ENCODE assay signal across 1 cellular context in the genomic region with DNA sequence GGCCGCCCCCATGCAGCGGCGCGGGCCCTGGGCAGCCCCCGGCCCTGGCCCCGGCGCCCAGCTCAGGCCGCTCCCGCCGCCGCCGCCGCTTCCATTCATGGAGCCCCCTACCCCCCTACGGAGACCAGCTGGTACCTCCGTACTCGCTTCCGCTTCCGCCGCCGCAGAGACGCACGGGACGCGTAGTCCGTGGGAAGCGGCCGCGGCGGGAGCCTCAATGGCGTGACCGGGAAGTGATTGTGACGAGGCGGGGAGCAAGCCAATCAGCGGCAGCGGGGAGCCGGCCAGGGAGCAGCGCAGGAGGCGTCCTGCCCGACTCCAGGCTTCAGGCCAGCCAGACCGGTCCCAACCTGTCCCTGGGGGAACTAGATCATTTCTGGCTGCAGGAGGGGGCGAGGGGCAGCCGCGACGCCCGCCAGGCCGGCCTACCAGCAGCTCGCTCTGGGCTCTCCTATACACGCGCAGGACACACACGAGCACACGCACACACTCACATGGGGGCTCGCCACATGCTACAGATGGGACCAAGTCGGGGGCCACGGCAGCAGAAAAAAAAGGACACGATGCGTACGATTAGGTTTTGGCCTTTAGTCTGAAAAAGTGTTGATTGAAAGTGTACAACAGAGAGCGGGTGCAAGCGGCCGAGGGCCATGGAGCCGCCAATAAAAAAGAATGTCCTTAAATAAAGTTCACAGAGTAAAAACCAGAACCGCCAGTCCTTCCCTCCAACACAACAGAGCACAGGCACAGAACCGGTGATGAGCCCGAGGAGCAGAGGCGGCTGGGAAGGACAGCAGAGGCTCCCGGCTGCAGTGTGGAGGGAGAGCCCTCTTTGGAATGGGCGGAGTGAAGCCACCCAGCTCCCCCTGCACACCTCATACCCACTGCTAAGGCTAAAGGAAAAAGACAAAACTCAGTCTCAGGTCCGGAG.
TF ChIP-seq lines count a peak whose summit lies in the region.

A gene with protein sequence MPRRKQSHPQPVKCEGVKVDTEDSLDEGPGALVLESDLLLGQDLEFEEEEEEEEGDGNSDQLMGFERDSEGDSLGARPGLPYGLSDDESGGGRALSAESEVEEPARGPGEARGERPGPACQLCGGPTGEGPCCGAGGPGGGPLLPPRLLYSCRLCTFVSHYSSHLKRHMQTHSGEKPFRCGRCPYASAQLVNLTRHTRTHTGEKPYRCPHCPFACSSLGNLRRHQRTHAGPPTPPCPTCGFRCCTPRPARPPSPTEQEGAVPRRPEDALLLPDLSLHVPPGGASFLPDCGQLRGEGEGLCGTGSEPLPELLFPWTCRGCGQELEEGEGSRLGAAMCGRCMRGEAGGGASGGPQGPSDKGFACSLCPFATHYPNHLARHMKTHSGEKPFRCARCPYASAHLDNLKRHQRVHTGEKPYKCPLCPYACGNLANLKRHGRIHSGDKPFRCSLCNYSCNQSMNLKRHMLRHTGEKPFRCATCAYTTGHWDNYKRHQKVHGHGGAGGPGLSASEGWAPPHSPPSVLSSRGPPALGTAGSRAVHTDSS (minus strand): TSS at position 109 of the 931 bp plus-strand sequence. CDS start 208 bp downstream, outside the sequence.

TF ChIP-seq in SK-N-SH, 30 proteins besides CTCF, POLR2A, EP300 and RAD21 (continued from another document):
- TF ChIP-seq, protein P1, sequence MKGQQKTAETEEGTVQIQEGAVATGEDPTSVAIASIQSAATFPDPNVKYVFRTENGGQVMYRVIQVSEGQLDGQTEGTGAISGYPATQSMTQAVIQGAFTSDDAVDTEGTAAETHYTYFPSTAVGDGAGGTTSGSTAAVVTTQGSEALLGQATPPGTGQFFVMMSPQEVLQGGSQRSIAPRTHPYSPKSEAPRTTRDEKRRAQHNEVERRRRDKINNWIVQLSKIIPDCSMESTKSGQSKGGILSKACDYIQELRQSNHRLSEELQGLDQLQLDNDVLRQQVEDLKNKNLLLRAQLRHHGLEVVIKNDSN (IDR thresholded peaks at IDR 0.05; ENCODE audit: borderline replicate concordance, low read depth), result peak; percentile 68; the same call in 1 of the 2 replicates
- peak; percentile 76 for TF ChIP-seq MXI1 (IDR thresholded peaks at IDR 0.05; ENCODE audit: low read depth, low read length)
- TF ChIP-seq, protein P2, sequence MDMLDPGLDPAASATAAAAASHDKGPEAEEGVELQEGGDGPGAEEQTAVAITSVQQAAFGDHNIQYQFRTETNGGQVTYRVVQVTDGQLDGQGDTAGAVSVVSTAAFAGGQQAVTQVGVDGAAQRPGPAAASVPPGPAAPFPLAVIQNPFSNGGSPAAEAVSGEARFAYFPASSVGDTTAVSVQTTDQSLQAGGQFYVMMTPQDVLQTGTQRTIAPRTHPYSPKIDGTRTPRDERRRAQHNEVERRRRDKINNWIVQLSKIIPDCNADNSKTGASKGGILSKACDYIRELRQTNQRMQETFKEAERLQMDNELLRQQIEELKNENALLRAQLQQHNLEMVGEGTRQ (IDR thresholded peaks at IDR 0.05; ENCODE audit: borderline replicate concordance, low read depth, low read length), result no peak
